2 cellular contexts compared by ENCODE assay signal in the genomic region with DNA sequence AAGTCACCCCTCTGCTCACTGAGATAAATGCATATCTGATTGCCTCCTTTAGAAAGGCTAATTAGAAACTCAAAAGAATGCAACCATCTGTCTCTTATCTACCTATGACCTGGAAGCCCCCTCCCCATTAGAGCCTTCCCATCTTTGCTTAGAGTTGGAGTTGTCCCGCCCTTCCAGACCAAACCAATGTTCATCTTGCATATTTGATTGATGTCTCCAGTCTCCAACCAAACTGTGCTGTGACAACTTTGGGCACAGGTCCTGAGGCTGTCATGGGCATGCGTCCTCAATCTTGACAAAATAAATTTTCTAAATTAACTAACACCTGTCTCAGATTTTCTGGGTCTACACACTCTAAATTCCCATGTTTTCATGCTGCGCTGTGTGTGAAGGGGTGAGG.
TF ChIP-seq lines count a peak whose summit lies in the region.

No MANE protein-coding gene starts in this region.

TF ChIP-seq in HEK293T, 16 proteins besides CTCF, POLR2A, EP300 and RAD21:
- peak; percentile 78 for TF ChIP-seq PKNOX1 (IDR thresholded peaks at IDR 0.05)
- no peak for TF ChIP-seq ELF4 (IDR thresholded peaks at IDR 0.05)
TF ChIP-seq in HEK293T: peak in this region for 1.

TF ChIP-seq in H1, 55 proteins besides CTCF, POLR2A, EP300 and RAD21:
- TF ChIP-seq POLR2AphosphoS5 (IDR thresholded peaks at IDR 0.05; ENCODE audit: low read depth, low read length) (no peak), TAF7 (optimal IDR thresholded peaks at IDR 0.05; ENCODE audit: borderline replicate concordance, low read depth, low read length) (no peak), TBP (IDR thresholded peaks at IDR 0.05; ENCODE audit: low read depth, low read length) (no peak), SP2 (IDR thresholded peaks at IDR 0.05; ENCODE audit: low read length) (peak; percentile 33; the same call in 1 of the 2 replicates), SP1 (IDR thresholded peaks at IDR 0.05; ENCODE audit: low read depth, low read length) (peak; percentile 89), GTF2F1 (IDR thresholded peaks at IDR 0.05; ENCODE audit: borderline replicate concordance, low read depth, low read length) (no peak), EGR1 (IDR thresholded peaks at IDR 0.05; ENCODE audit: borderline replicate concordance, low read depth, low read length) (no peak), PHF8 (conservative IDR thresholded peaks at IDR 0.05; ENCODE audit: low read depth, low read length) (no peak), SIRT6 (IDR thresholded peaks at IDR 0.05; ENCODE audit: low read length) (no peak), TEAD4 (IDR thresholded peaks at IDR 0.05; ENCODE audit: low read depth, low read length) (no peak), CHD2 (IDR thresholded peaks at IDR 0.05; ENCODE audit: low read length) (peak; percentile 54; the same call in 1 of the 2 replicates)
